In genomic region chr14:65279510-65279909, GRCh38 we compare ENCODE assay signal across 24 cellular contexts.
"Had no signal": no experiment of that assay in that cellular context is flagged by ENCODE, and none has a peak within 500 bp of the region (broad histone marks: within the 10 kb centered on the region; RNA-seq: fewer than 3 reads in every experiment).

No MANE protein-coding gene starts in this region.

- H3K27me3 ChIP-seq: SJCRH30 had no signal

- H3K9me3 Mint-ChIP-seq: IgD-negative memory B cell had no signal

- H3K9me3 ChIP-seq: SJCRH30 had no signal

- H3K4me1 ChIP-seq: SJCRH30 had no signal

- ATAC-seq: K562, Panc1, PC-3, Right ventricle myocardium inferior, SK-N-SH treated with all-trans-retinoic acid at 6 μM for 48 hours had no signal

- H3K36me3 ChIP-seq: SJCRH30 had no signal

- H3K4me3 ChIP-seq: K562, SJCRH30 had no signal

- H3K27ac ChIP-seq: HL-60, KMS-11, SJCRH30 had no signal

- H3K4me3 Mint-ChIP-seq: IgD-negative memory B cell had no signal

- DNase-seq: Kasumi-1, MM.1S, NCI-H1092 treated with DMSO at 0.1 percent for 48 hours, NCI-H1436, NCI-H187, NCI-H2029, NCI-H2081 treated with DMSO at 0.1 percent for 48 hours, NCI-H2171, NCI-H226, NCI-H446, NCI-H510A, NCI-H524 treated with DMSO at 0.1 percent for 48 hours, NCI-H69, NCI-H774, PC-3, SHP77 treated with DMSO at 0.1 percent for 48 hours, SJCRH30 had no signal
